8 cellular contexts compared by ENCODE assay signal in the genomic region with DNA sequence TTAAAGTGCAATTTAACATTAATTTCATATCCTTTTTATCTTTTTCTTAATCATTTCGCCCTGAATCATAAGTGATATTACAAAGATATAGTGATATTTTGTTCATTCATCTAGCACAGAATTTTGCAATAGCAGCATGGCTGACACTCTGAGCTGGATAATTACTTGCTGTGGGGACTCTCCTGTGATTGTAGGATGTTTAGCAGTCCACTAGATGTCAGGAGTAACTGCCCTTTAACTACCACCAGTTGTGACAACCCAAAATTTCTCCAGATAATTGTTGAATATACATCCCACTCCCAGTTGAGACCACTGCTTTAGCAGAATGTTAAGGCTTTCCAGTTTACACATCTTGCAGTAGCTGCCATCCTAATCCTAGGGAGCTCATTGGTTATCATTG.
DNase-seq lines count a peak whose midpoint lies in the region; ATAC-seq and TF ChIP-seq lines count a peak whose summit lies in the region.

No MANE protein-coding gene starts in this region.

- intact Hi-C loops in transverse colon (cut with DNase I; ENCODE audit: low total_unique reads), result no loop called here
- intact Hi-C loops in vagina (cut with DNase I), result no loop called here

- H3K36me3 ChIP-seq in transverse colon (no peaks in the 10 kb centered on the region), vagina (no peaks in the 10 kb centered on the region)

- DNase-seq in activated T-cell treated with anti-CD3 and anti-CD28 coated beads, Interleukin-2, amount 50 U/mL, for 72 hours, result no peak
- DNase-seq in activated T-cell treated with anti-CD3 and anti-CD28 coated beads, Interleukin-2, amount 50 U/mL, for 24 hours, result no peak
- peak; percentile 12 for DNase-seq in HuH-7.5 (ENCODE audit: low spot score)
- peak; percentile 36 for DNase-seq in hepatic stellate cell (ENCODE audit: low spot score)
- no peak for DNase-seq in transverse colon
- no peak for DNase-seq in substantia nigra (lab: John Stamatoyannopoulos, UW)
- DNase-seq in vagina (ENCODE audit: extremely low spot score in 2 of 2), result no peak

- no peak overlapping the region for H3K4me3 Mint-ChIP-seq in activated T-cell treated with anti-CD3 and anti-CD28 coated beads, Interleukin-2, amount 50 U/mL, for 72 hours
- H3K4me3 Mint-ChIP-seq in activated T-cell treated with anti-CD3 and anti-CD28 coated beads, Interleukin-2, amount 50 U/mL, for 24 hours, result no peak overlapping the region

- TF ChIP-seq EP300 in transverse colon (IDR thresholded peaks at IDR 0.05; ENCODE audit: low read depth), result no peak

- TF ChIP-seq CTCF in WI38 (IDR thresholded peaks at IDR 0.05; ENCODE audit: low read depth, low read length) (peak; percentile 49), transverse colon (IDR thresholded peaks at IDR 0.05) (peak in 4 of 5 experiments; percentile 31 to 37 (median 34)), vagina (IDR thresholded peaks at IDR 0.05) (peak in 1 of 3 experiments; percentile 14)

- H3K9me3 Mint-ChIP-seq in activated T-cell treated with anti-CD3 and anti-CD28 coated beads, Interleukin-2, amount 50 U/mL, for 72 hours, result no peaks in the 10 kb centered on the region
- no peaks in the 10 kb centered on the region for H3K9me3 Mint-ChIP-seq in activated T-cell treated with anti-CD3 and anti-CD28 coated beads, Interleukin-2, amount 50 U/mL, for 24 hours

- no peaks in the 10 kb centered on the region for H3K27me3 Mint-ChIP-seq in activated T-cell treated with anti-CD3 and anti-CD28 coated beads, Interleukin-2, amount 50 U/mL, for 72 hours (ENCODE audit: low read depth)
- H3K27me3 Mint-ChIP-seq in activated T-cell treated with anti-CD3 and anti-CD28 coated beads, Interleukin-2, amount 50 U/mL, for 24 hours, result no peaks in the 10 kb centered on the region

- H3K9me3 ChIP-seq in transverse colon (peaks cover 7 to 9% of the 10 kb centered on the region in 2 donors), vagina (no peaks in the 10 kb centered on the region)

- no peak overlapping the region for H3K27ac Mint-ChIP-seq in activated T-cell treated with anti-CD3 and anti-CD28 coated beads, Interleukin-2, amount 50 U/mL, for 72 hours
- no peak overlapping the region for H3K27ac Mint-ChIP-seq in activated T-cell treated with anti-CD3 and anti-CD28 coated beads, Interleukin-2, amount 50 U/mL, for 24 hours

- ATAC-seq in activated T-cell treated with anti-CD3 and anti-CD28 coated beads, Interleukin-2, amount 50 U/mL, for 72 hours (replicated peaks in 1 of 2), result peak; percentile 64 to 69

- H3K27ac ChIP-seq in transverse colon (no peak overlapping the region), substantia nigra (ENCODE audit: low read depth, low read length, poor library complexity, severe bottlenecking) (no peak overlapping the region), vagina (no peak overlapping the region)

- peaks cover 6% of the 10 kb centered on the region for H3K4me1 Mint-ChIP-seq in activated T-cell treated with anti-CD3 and anti-CD28 coated beads, Interleukin-2, amount 50 U/mL, for 72 hours (ENCODE audit: low read depth)
- peaks cover 7% of the 10 kb centered on the region for H3K4me1 Mint-ChIP-seq in activated T-cell treated with anti-CD3 and anti-CD28 coated beads, Interleukin-2, amount 50 U/mL, for 24 hours (ENCODE audit: low read depth)

- in situ Hi-C loops in transverse colon (cut with MboI; ENCODE audit: low pct_ligation_motif_present in 1 of 4, low pct_unique_long_range_greater_than_20kb in 1 of 4, low sequenced_read_pairs in 3 of 4), result loop anchor here in 3 of 4 donors (10.0 to 25.0 kb wide), 2 partner anchors 365 to 373 kb away; no protein-coding TSS in a partner anchor

- no peaks in the 10 kb centered on the region for H3K27me3 ChIP-seq in transverse colon
- no peaks in the 10 kb centered on the region for H3K27me3 ChIP-seq in vagina

- H3K36me3 Mint-ChIP-seq in activated T-cell treated with anti-CD3 and anti-CD28 coated beads, Interleukin-2, amount 50 U/mL, for 72 hours (ENCODE audit: insufficient read depth in 2 of 2), result no peaks in the 10 kb centered on the region
- no peaks in the 10 kb centered on the region for H3K36me3 Mint-ChIP-seq in activated T-cell treated with anti-CD3 and anti-CD28 coated beads, Interleukin-2, amount 50 U/mL, for 24 hours (ENCODE audit: low read depth)

- 62 to 71% methylated on average over 1 of the region's 1 CpG for WGBS in transverse colon (ENCODE audit: low coverage in 1 of 2), 2 donors

- TF ChIP-seq POLR2A in transverse colon (IDR thresholded peaks at IDR 0.05) (no peak), vagina (IDR thresholded peaks at IDR 0.05) (no peak)

- H3K4me1 ChIP-seq in transverse colon (no peaks in the 10 kb centered on the region), vagina (no peaks in the 10 kb centered on the region)

- no peak overlapping the region for H3K4me3 ChIP-seq in WI38 (ENCODE audit: low read depth, low read length)
- no peak overlapping the region for H3K4me3 ChIP-seq in transverse colon
- H3K4me3 ChIP-seq in vagina, result no peak overlapping the region

Comparison
In these comparisons a context has a peak if more than half of its experiments do, and no peak if none do; other contexts are left out.
1. DNase-seq: peak in HuH-7.5 (single experiment) and hepatic stellate cell (single experiment); none in activated T-cell treated with anti-CD3 and anti-CD28 coated beads, Interleukin-2, amount 50 U/mL, for 72 hours (0 of 2), activated T-cell treated with anti-CD3 and anti-CD28 coated beads, Interleukin-2, amount 50 U/mL, for 24 hours (single experiment), transverse colon (single experiment), substantia nigra (0 of 49) and vagina (0 of 2).